17 cellular contexts compared by ENCODE assay signal in the genomic region with DNA sequence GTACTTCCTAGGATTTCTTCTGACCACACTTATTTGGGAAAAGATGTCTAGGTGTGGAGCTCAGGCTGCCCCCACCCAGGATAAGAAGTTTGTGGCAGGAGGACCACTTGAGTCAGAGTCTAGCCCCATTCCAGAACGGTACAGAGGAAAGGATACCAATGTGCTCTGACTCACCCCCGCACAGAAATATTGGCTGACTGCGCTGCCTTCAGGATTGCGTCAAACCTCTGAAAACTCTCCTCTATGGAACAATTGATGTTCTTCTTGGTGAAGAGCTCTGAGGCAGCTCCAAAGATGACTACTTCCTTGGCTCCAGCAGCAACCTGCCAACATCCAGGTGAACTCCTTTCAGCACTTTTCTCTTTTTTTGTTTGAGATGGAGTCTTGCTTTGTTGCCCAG.
"Had no signal": no experiment of that assay in that cellular context is flagged by ENCODE, and none has a peak within 500 bp of the region (broad histone marks: within the 10 kb centered on the region; RNA-seq: fewer than 3 reads in every experiment).

No MANE protein-coding gene starts in this region.

- ATAC-seq: left ventricle myocardium superior; lower lobe of right lung; naive thymus-derived CD4-positive, alpha-beta T cell; psoas muscle; right cardiac atrium; stimulated activated effector memory CD8-positive, alpha-beta T cell treated with anti-CD3 and anti-CD28 coated beads, Interleukin-12 subunit alpha, Interleukin-12 subunit beta, amount 100 ng/mL, for 72 hours had no signal

- DNase-seq: colonic mucosa; effector memory CD4-positive, alpha-beta T cell; foreskin melanocyte; hypothalamus; immature natural killer cell; left ventricle myocardium superior; lower lobe of right lung; naive thymus-derived CD4-positive, alpha-beta T cell; psoas muscle; right cardiac atrium; sigmoid colon; stimulated activated CD4-positive, alpha-beta T cell treated with anti-CD3 and anti-CD28 coated beads, Interleukin-2, amount 100 ng/mL, for 24 hours; stimulated activated CD4-positive, alpha-beta T cell treated with anti-CD3 and anti-CD28 coated beads, Interleukin-4, amount 100 ng/mL, for 24 hours; stimulated activated naive CD4-positive, alpha-beta T cell treated with Interleukin-2 at 50 U/mL for 16 hours; stomach; thyroid gland had no signal
